Comparison of ENCODE assay signal across 1 cellular context in genomic region chr12:123633379-123634141, GRCh38.
TF ChIP-seq lines count a peak whose summit lies in the region.

TSS of gene EIF2B1 (minus strand) at chr12:123633686. CDS start at chr12:123633557, 129 bp downstream.
TSS of gene GTF2H3 (plus strand) at chr12:123633829. CDS start at chr12:123633860, 31 bp downstream.

TF ChIP-seq in HepG2, 621 proteins besides CTCF, POLR2A, EP300 and RAD21 (continued from another document and continues in another):
- TF ChIP-seq REST (IDR thresholded peaks at IDR 0.05; ENCODE audit: borderline replicate concordance in 1 of 2, low read depth in 1 of 2, low read length in 2 of 2) (peak in 1 of 2 experiments; percentile 43; a peak in 1 of 4 replicates), KLF6 (CRISPR knock-in tag; IDR thresholded peaks at IDR 0.05) (peak; percentile 68; the same call in 1 of the 2 replicates), ARID3A (IDR thresholded peaks at IDR 0.05; ENCODE audit: low read depth, low read length) (0 out of 2 replicates have a peak, but pooled peaks have one; percentile 34), SP140L (CRISPR knock-in tag; IDR thresholded peaks at IDR 0.05; ENCODE audit: borderline replicate concordance) (peak; percentile 40; the same call in 1 of the 2 replicates), ZNF609 (CRISPR knock-in tag; IDR thresholded peaks at IDR 0.05; ENCODE audit: borderline replicate concordance) (peak; percentile 44; the same call in 1 of the 2 replicates), ZNF280B (CRISPR knock-in tag; IDR thresholded peaks at IDR 0.05; ENCODE audit: borderline replicate concordance) (no peak; the same call in none of the 2 replicates), HMG20A (CRISPR knock-in tag; IDR thresholded peaks at IDR 0.05; ENCODE audit: borderline replicate concordance) (no peak), ELF3 (CRISPR knock-in tag; IDR thresholded peaks at IDR 0.05) (peak; percentile 63; the same call in 1 of the 2 replicates), IRF2 (CRISPR knock-in tag; IDR thresholded peaks at IDR 0.05) (peak; percentile 95), ZNF766 (CRISPR knock-in tag; IDR thresholded peaks at IDR 0.05; ENCODE audit: borderline replicate concordance) (peak; percentile 95; the same call in 1 of the 2 replicates), MED1 (CRISPR knock-in tag; IDR thresholded peaks at IDR 0.05) (peak; percentile 91), ZNF687 (CRISPR knock-in tag; IDR thresholded peaks at IDR 0.05) (peak; percentile 91), MED13 (CRISPR knock-in tag; IDR thresholded peaks at IDR 0.05) (peak; percentile 80; the same call in 1 of the 2 replicates), ATF3 (CRISPR knock-in tag; IDR thresholded peaks at IDR 0.05) (peak; percentile 41; the same call in 1 of the 2 replicates), ESRRA (CRISPR knock-in tag; IDR thresholded peaks at IDR 0.05; ENCODE audit: low read depth) (0 out of 2 replicates have a peak, but pooled peaks have one; percentile 27), ZNF639 (CRISPR knock-in tag; conservative IDR thresholded peaks at IDR 0.05) (0 out of 2 replicates have a peak, but pooled peaks have one; percentile 58), HNRNPUL1 (IDR thresholded peaks at IDR 0.05; ENCODE audit: low read depth, low read length) (no peak; the same call in 1 of the 2 replicates), ZNF615 (CRISPR knock-in tag; IDR thresholded peaks at IDR 0.05; ENCODE audit: borderline replicate concordance) (no peak), SIN3B (IDR thresholded peaks at IDR 0.05; ENCODE audit: low read length) (peak; percentile 95), U2AF2 (IDR thresholded peaks at IDR 0.05; ENCODE audit: low read depth, low read length) (no peak), SP4 (CRISPR knock-in tag; IDR thresholded peaks at IDR 0.05) (peak; percentile 91), ATF4 (CRISPR knock-in tag; IDR thresholded peaks at IDR 0.05) (peak in 1 of 2 experiments; percentile 71; a peak in 2 of 4 replicates), SRF (IDR thresholded peaks at IDR 0.05; ENCODE audit: low read depth, low read length) (peak; percentile 88), LCORL (IDR thresholded peaks at IDR 0.05) (no peak), LCORL (CRISPR knock-in tag; IDR thresholded peaks at IDR 0.05) (peak; percentile 78), ZFP90 (CRISPR knock-in tag; IDR thresholded peaks at IDR 0.05; ENCODE audit: borderline replicate concordance) (peak; percentile 78; the same call in 1 of the 2 replicates), ZNF570 (CRISPR knock-in tag; IDR thresholded peaks at IDR 0.05; ENCODE audit: borderline replicate concordance) (no peak), NR2F1 (CRISPR knock-in tag; IDR thresholded peaks at IDR 0.05) (no peak), MYPOP (CRISPR knock-in tag; IDR thresholded peaks at IDR 0.05) (peak; percentile 64; the same call in 1 of the 2 replicates), SETDB1 (CRISPR knock-in tag; IDR thresholded peaks at IDR 0.05; ENCODE audit: borderline replicate concordance) (no peak), ZBTB14 (CRISPR knock-in tag; IDR thresholded peaks at IDR 0.05) (peak; percentile 53; the same call in 1 of the 2 replicates)
